Comparison of ENCODE assay signal across 20 cellular contexts in genomic region chr9:135605238-135605781, GRCh38. TPM values are rescaled to one million over a fixed set of nuclear protein-coding genes. Genes with fewer than 3 reads are reported as not detected.
DNase-seq lines count a peak whose midpoint lies in the region; ATAC-seq and TF ChIP-seq lines count a peak whose summit lies in the region.
"Had no signal": no experiment of that assay in that cellular context is flagged by ENCODE, and none has a peak within 500 bp of the region (broad histone marks: within the 10 kb centered on the region; RNA-seq: fewer than 3 reads in every experiment).

No MANE protein-coding gene starts in this region.

- no peaks in the 10 kb centered on the region for H3K36me3 Mint-ChIP-seq in activated naive CD4-positive, alpha-beta T cell treated with anti-CD3 and anti-CD28 coated beads for 36 hours (ENCODE audit: low read depth)
- no peaks in the 10 kb centered on the region for H3K36me3 Mint-ChIP-seq in activated CD4-positive, alpha-beta T cell treated with anti-CD3 and anti-CD28 coated beads for 36 hours (ENCODE audit: low read depth)

- H3K27me3 Mint-ChIP-seq in activated naive CD4-positive, alpha-beta T cell treated with anti-CD3 and anti-CD28 coated beads for 36 hours (ENCODE audit: low read depth): peaks cover 5% of the 10 kb centered on the region
- H3K27me3 Mint-ChIP-seq in activated CD4-positive, alpha-beta T cell treated with anti-CD3 and anti-CD28 coated beads for 36 hours: peaks cover 5% of the 10 kb centered on the region

- H3K27ac ChIP-seq in Peyer's patch: no peak overlapping the region
- no peak overlapping the region for H3K27ac ChIP-seq in spleen
- H3K27ac ChIP-seq: gastrocnemius medialis had no signal

- TF ChIP-seq CTCF in Peyer's patch (IDR thresholded peaks at IDR 0.05): no peak
- no peak for TF ChIP-seq CTCF in spleen (IDR thresholded peaks at IDR 0.05 in 8 of 11, conservative IDR thresholded peaks at IDR 0.05 in 3 of 11)

- TF ChIP-seq POLR2A in Peyer's patch (IDR thresholded peaks at IDR 0.05): no peak
- TF ChIP-seq POLR2A in spleen (IDR thresholded peaks at IDR 0.05): no peak

- H3K4me3 ChIP-seq in Peyer's patch (no peak overlapping the region), spleen (no peak overlapping the region)
- H3K4me3 ChIP-seq: gastrocnemius medialis had no signal

- no peaks in the 10 kb centered on the region for H3K4me1 Mint-ChIP-seq in activated naive CD4-positive, alpha-beta T cell treated with anti-CD3 and anti-CD28 coated beads for 36 hours (ENCODE audit: low read depth)
- H3K4me1 Mint-ChIP-seq in activated CD4-positive, alpha-beta T cell treated with anti-CD3 and anti-CD28 coated beads for 36 hours: no peaks in the 10 kb centered on the region
- H3K4me1 Mint-ChIP-seq: activated B cell treated with CpG ODN at 0.5 μM for 24 hours had no signal

- no peak for ATAC-seq in activated CD4-positive, alpha-beta T cell treated with anti-CD3 and anti-CD28 coated beads for 36 hours
- ATAC-seq: gastrocnemius medialis had no signal

- POLR2A ChIA-PET in activated CD4-positive, alpha-beta T cell treated with anti-CD3 and anti-CD28 coated beads for 36 hours (lab: Charles Lee): no interaction called here

- no peak overlapping the region for H3K27ac Mint-ChIP-seq in activated naive CD4-positive, alpha-beta T cell treated with anti-CD3 and anti-CD28 coated beads for 36 hours
- no peak overlapping the region for H3K27ac Mint-ChIP-seq in activated CD4-positive, alpha-beta T cell treated with anti-CD3 and anti-CD28 coated beads for 36 hours
- H3K27ac Mint-ChIP-seq: activated B cell treated with CpG ODN at 0.5 μM for 24 hours had no signal

- H3K27me3 ChIP-seq in Peyer's patch: no peaks in the 10 kb centered on the region
- peaks cover 0 to 53% (median 0%) of the 10 kb centered on the region in 7 donors for H3K27me3 ChIP-seq in spleen (replicated peaks in 1 of 7)

- CTCF ChIA-PET in activated naive CD4-positive, alpha-beta T cell treated with anti-CD3 and anti-CD28 coated beads for 36 hours (lab: Charles Lee): no interaction called here
- CTCF ChIA-PET in activated CD4-positive, alpha-beta T cell treated with anti-CD3 and anti-CD28 coated beads for 36 hours (lab: Charles Lee): no interaction called here

- H3K4me3 Mint-ChIP-seq in activated naive CD4-positive, alpha-beta T cell treated with anti-CD3 and anti-CD28 coated beads for 36 hours: no peak overlapping the region
- no peak overlapping the region for H3K4me3 Mint-ChIP-seq in activated CD4-positive, alpha-beta T cell treated with anti-CD3 and anti-CD28 coated beads for 36 hours
- H3K4me3 Mint-ChIP-seq: activated B cell treated with CpG ODN at 0.5 μM for 24 hours; central memory CD8-positive, alpha-beta T cell; neural crest cell had no signal

- H3K4me1 ChIP-seq in Peyer's patch (no peaks in the 10 kb centered on the region), spleen (peaks cover 0 to 8% (median 2%) of the 10 kb centered on the region in 6 donors)
- H3K4me1 ChIP-seq: gastrocnemius medialis had no signal

- intact Hi-C loops in activated naive CD4-positive, alpha-beta T cell treated with anti-CD3 and anti-CD28 coated beads for 36 hours (cut with micrococcal nuclease): loop anchor here (10.0 kb wide), 2 partner anchors 99 to 359 kb away; partner anchors contain the start of genes KCNT1 and UBAC1
- intact Hi-C loops in spleen (cut with DNase I; ENCODE audit: low total_unique reads): loop anchor here (10.0 kb wide), 1 partner anchor 519 kb away; no protein-coding TSS in a partner anchor
- intact Hi-C loops in activated CD4-positive, alpha-beta T cell treated with anti-CD3 and anti-CD28 coated beads for 36 hours (cut with DNase I, micrococcal nuclease): no loop called here

- no peaks in the 10 kb centered on the region for H3K9me3 Mint-ChIP-seq in activated naive CD4-positive, alpha-beta T cell treated with anti-CD3 and anti-CD28 coated beads for 36 hours
- no peaks in the 10 kb centered on the region for H3K9me3 Mint-ChIP-seq in activated CD4-positive, alpha-beta T cell treated with anti-CD3 and anti-CD28 coated beads for 36 hours (ENCODE audit: low read depth)
- H3K9me3 Mint-ChIP-seq: activated B cell treated with CpG ODN at 0.5 μM for 24 hours; central memory CD8-positive, alpha-beta T cell; neural crest cell had no signal

- H3K9me3 ChIP-seq in Peyer's patch (no peaks in the 10 kb centered on the region), spleen (no peaks in the 10 kb centered on the region)
- H3K9me3 ChIP-seq: gastrocnemius medialis had no signal

- no peaks in the 10 kb centered on the region for H3K36me3 ChIP-seq in Peyer's patch
- no peaks in the 10 kb centered on the region for H3K36me3 ChIP-seq in spleen
- H3K36me3 ChIP-seq: gastrocnemius medialis had no signal

- DNase-seq in activated naive CD4-positive, alpha-beta T cell treated with anti-CD3 and anti-CD28 coated beads for 36 hours: peak; percentile 2
- no peak for DNase-seq in activated naive CD4-positive, alpha-beta T cell treated with Interleukin-2 at 50 U/mL for 16 hours
- DNase-seq in Peyer's patch (peak in 2 of 3 donors; percentile 30 to 40), kidney glomerular epithelial cell (lab: John Stamatoyannopoulos, UW) (peak; percentile 2), spleen (peak; percentile 72), HCEC 1CT (no peak), SW 1271 (lab: John Stamatoyannopoulos, UW) (no peak)
- no peak for DNase-seq in activated CD4-positive, alpha-beta T cell treated with anti-CD3 and anti-CD28 coated beads for 36 hours
- DNase-seq: activated B cell treated with CpG ODN at 0.5 μM for 24 hours; gastrocnemius medialis; mammary epithelial cell; NCI-H748 treated with DMSO at 0.1 percent for 48 hours; small intestine; stimulated activated naive CD4-positive, alpha-beta T cell had no signal

- WGBS in spleen, 5 donors: 72 to 84% (median 79%) methylated on average over 8 to 14 of the region's 14 CpGs

RNA-seq across cellular contexts. Expression of gene GLT6D1, which starts 34.0 kb away (rescaled TPM):
- total RNA-seq in activated naive CD4-positive, alpha-beta T cell treated with anti-CD3 and anti-CD28 coated beads for 36 hours: not detected
- total RNA-seq in Peyer's patch (not detected), spleen (not detected)
- not detected for polyA plus RNA-seq in spleen
- not detected for total RNA-seq in activated CD4-positive, alpha-beta T cell treated with anti-CD3 and anti-CD28 coated beads for 36 hours
- total RNA-seq: activated B cell treated with CpG ODN at 0.5 μM for 24 hours; endothelial cell of umbilical vein; gastrocnemius medialis; H7; mammary epithelial cell; neural crest cell; T-helper 1 cell treated with Interleukin-12 subunit alpha and Interleukin-12 subunit beta and Interleukin-4 antibody, amounts not matched to agents 30 ng/mL and 1 ng/mL, for 36 hours had no signal
- polyA plus RNA-seq: adipose tissue, endothelial cell of umbilical vein, mammary epithelial cell, small intestine had no signal

RNA-seq across cellular contexts. Expression of gene PAEP, which starts 43.8 kb away (rescaled TPM):
- not detected for total RNA-seq in activated naive CD4-positive, alpha-beta T cell treated with anti-CD3 and anti-CD28 coated beads for 36 hours
- total RNA-seq in Peyer's patch: not detected
- total RNA-seq in spleen: not detected
- not detected for polyA plus RNA-seq in spleen
- total RNA-seq in activated CD4-positive, alpha-beta T cell treated with anti-CD3 and anti-CD28 coated beads for 36 hours: not detected
- total RNA-seq: activated B cell treated with CpG ODN at 0.5 μM for 24 hours; endothelial cell of umbilical vein; gastrocnemius medialis; H7; mammary epithelial cell; neural crest cell; T-helper 1 cell treated with Interleukin-12 subunit alpha and Interleukin-12 subunit beta and Interleukin-4 antibody, amounts not matched to agents 30 ng/mL and 1 ng/mL, for 36 hours had no signal
- polyA plus RNA-seq: adipose tissue, endothelial cell of umbilical vein, mammary epithelial cell, small intestine had no signal

RNA-seq across cellular contexts. Expression of gene LCN9, which starts 57.8 kb away (rescaled TPM):
- total RNA-seq in activated naive CD4-positive, alpha-beta T cell treated with anti-CD3 and anti-CD28 coated beads for 36 hours: not detected
- total RNA-seq in Peyer's patch (not detected), spleen (not detected)
- polyA plus RNA-seq in spleen: not detected
- not detected for total RNA-seq in activated CD4-positive, alpha-beta T cell treated with anti-CD3 and anti-CD28 coated beads for 36 hours
- total RNA-seq: activated B cell treated with CpG ODN at 0.5 μM for 24 hours; endothelial cell of umbilical vein; gastrocnemius medialis; H7; mammary epithelial cell; T-helper 1 cell treated with Interleukin-12 subunit alpha and Interleukin-12 subunit beta and Interleukin-4 antibody, amounts not matched to agents 30 ng/mL and 1 ng/mL, for 36 hours had no signal
- polyA plus RNA-seq: endothelial cell of umbilical vein, mammary epithelial cell, small intestine had no signal

RNA-seq across cellular contexts. Expression of gene OBP2A, which starts 59.4 kb away (rescaled TPM):
- not detected for total RNA-seq in activated naive CD4-positive, alpha-beta T cell treated with anti-CD3 and anti-CD28 coated beads for 36 hours
- total RNA-seq in Peyer's patch (not detected), spleen (under 1 TPM in 1 of 7 donors, not detected in 6; 0.40 TPM)
- polyA plus RNA-seq in spleen: not detected
- total RNA-seq in activated CD4-positive, alpha-beta T cell treated with anti-CD3 and anti-CD28 coated beads for 36 hours: not detected
- total RNA-seq: activated B cell treated with CpG ODN at 0.5 μM for 24 hours; endothelial cell of umbilical vein; gastrocnemius medialis; H7; mammary epithelial cell; neural crest cell; T-helper 1 cell treated with Interleukin-12 subunit alpha and Interleukin-12 subunit beta and Interleukin-4 antibody, amounts not matched to agents 30 ng/mL and 1 ng/mL, for 36 hours had no signal
- polyA plus RNA-seq: adipose tissue, endothelial cell of umbilical vein, mammary epithelial cell, small intestine had no signal

Comparison
In these comparisons a context has a peak if more than half of its experiments do, and no peak if none do; other contexts are left out.
1. DNase-seq: peak in activated naive CD4-positive, alpha-beta T cell treated with anti-CD3 and anti-CD28 coated beads for 36 hours (single experiment), Peyer's patch (2 of 3), kidney glomerular epithelial cell (single experiment) and spleen (single experiment); none in activated naive CD4-positive, alpha-beta T cell treated with Interleukin-2 at 50 U/mL for 16 hours (single experiment), HCEC 1CT (single experiment), SW 1271 (0 of 2) and activated CD4-positive, alpha-beta T cell treated with anti-CD3 and anti-CD28 coated beads for 36 hours (single experiment).
2. intact Hi-C loops: an anchor here in activated naive CD4-positive, alpha-beta T cell treated with anti-CD3 and anti-CD28 coated beads for 36 hours (10.0 kb wide) and spleen (10.0 kb wide); none called in activated CD4-positive, alpha-beta T cell treated with anti-CD3 and anti-CD28 coated beads for 36 hours.